ENCODE assay signal across 21 cellular contexts in the genomic region with DNA sequence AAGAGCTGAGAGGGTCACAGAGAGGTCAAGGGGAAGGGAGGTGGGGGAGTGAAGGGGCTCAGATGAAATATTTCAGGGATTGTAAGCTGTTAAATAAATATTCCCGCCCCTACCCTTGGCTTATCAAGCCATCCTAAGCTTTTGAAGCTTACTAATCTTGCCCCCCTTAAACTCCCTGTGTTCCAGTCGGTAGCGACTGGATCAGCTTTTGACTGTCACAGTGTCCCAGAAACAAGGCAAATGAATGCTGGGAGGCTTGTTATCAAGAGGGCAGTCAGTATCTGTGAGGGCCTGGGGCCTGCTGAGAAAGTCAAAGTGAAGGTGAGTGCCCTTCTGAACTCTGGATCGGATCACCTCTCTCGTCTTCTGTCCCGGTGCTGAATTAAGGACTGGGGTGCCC.
DNase-seq lines count a peak whose midpoint lies in the region; ATAC-seq and TF ChIP-seq lines count a peak whose summit lies in the region.
"Had no signal": no experiment of that assay in that cellular context is flagged by ENCODE, and none has a peak within 500 bp of the region (broad histone marks: within the 10 kb centered on the region; RNA-seq: fewer than 3 reads in every experiment).

No MANE protein-coding gene starts in this region.

- peak; percentile 23 for ATAC-seq in Right ventricle myocardium inferior
- no peak for ATAC-seq in GM21367 (IDR thresholded peaks at IDR 0.05; ENCODE audit: unreplicated experiment)
- ATAC-seq: GM23338, HCT116 had no signal

- H3K4me2 ChIP-seq in smooth muscle cell, result peak overlapping the region; percentile 57
- H3K4me2 ChIP-seq: GM23338 had no signal

- H3K4me3 Mint-ChIP-seq in endodermal cell, result no peak overlapping the region
- peak overlapping the region in 2 of 3 experiments; percentile 21 to 42 for H3K4me3 Mint-ChIP-seq in nephron
- H3K4me3 Mint-ChIP-seq: CD4-positive, CD25-positive, alpha-beta regulatory T cell; GM23338 had no signal

- H3K4me1 Mint-ChIP-seq in endodermal cell, result peaks cover 45% of the 10 kb centered on the region
- peaks cover 62% of the 10 kb centered on the region for H3K4me1 Mint-ChIP-seq in nephron
- H3K4me1 Mint-ChIP-seq: CD4-positive, CD25-positive, alpha-beta regulatory T cell had no signal

- H3K4me1 ChIP-seq in right atrium auricular region, result peaks cover 0 to 6% of the 10 kb centered on the region in 2 donors
- H3K4me1 ChIP-seq in endodermal cell (ENCODE audit: control insufficient read depth, insufficient read depth, low read length), result peaks cover 7% of the 10 kb centered on the region
- H3K4me1 ChIP-seq in smooth muscle cell (ENCODE audit: low read depth), result no peaks in the 10 kb centered on the region
- H3K4me1 ChIP-seq: Peyer's patch had no signal

- H3K9me3 ChIP-seq in right atrium auricular region (no peaks in the 10 kb centered on the region), endodermal cell (ENCODE audit: control insufficient read depth, low read length) (peaks cover 5% of the 10 kb centered on the region), smooth muscle cell (replicated peaks; ENCODE audit: low read depth) (no peaks in the 10 kb centered on the region)
- H3K9me3 ChIP-seq: Peyer's patch had no signal

- H3K36me3 ChIP-seq in right atrium auricular region, result no peaks in the 10 kb centered on the region
- H3K36me3 ChIP-seq in endodermal cell (ENCODE audit: control insufficient read depth, insufficient read depth, low read length), result no peaks in the 10 kb centered on the region
- no peaks in the 10 kb centered on the region for H3K36me3 ChIP-seq in smooth muscle cell (ENCODE audit: low read depth)
- H3K36me3 ChIP-seq: Peyer's patch had no signal

- no peaks in the 10 kb centered on the region for H3K79me2 ChIP-seq in smooth muscle cell (ENCODE audit: low read depth)

- H3K27me3 ChIP-seq in right atrium auricular region, result no peaks in the 10 kb centered on the region
- peaks cover 64% of the 10 kb centered on the region for H3K27me3 ChIP-seq in endodermal cell (ENCODE audit: control insufficient read depth, insufficient read depth, low read length, poor library complexity, severe bottlenecking)
- H3K27me3 ChIP-seq in smooth muscle cell (ENCODE audit: low read depth), result no peaks in the 10 kb centered on the region
- H3K27me3 ChIP-seq: Peyer's patch had no signal

- 44 to 63% methylated on average over 1 to 6 of the region's 6 CpGs for WGBS in endodermal cell (ENCODE audit: insufficient coverage in 1 of 2, insufficient read length in 1 of 2), 2 experiments
- WGBS in smooth muscle cell (ENCODE audit: low lambda C conversion rate), result 60% methylated on average over 6 of the region's 6 CpGs

- no peaks in the 10 kb centered on the region for H4K20me1 ChIP-seq in smooth muscle cell (ENCODE audit: low read depth)

- H3K27me3 Mint-ChIP-seq in endodermal cell (ENCODE audit: insufficient read depth) (peaks cover 82% of the 10 kb centered on the region), nephron (ENCODE audit: low read depth) (peaks cover 3% of the 10 kb centered on the region)
- H3K27me3 Mint-ChIP-seq: CD4-positive, CD25-positive, alpha-beta regulatory T cell had no signal

- no peak for DNase-seq in Right ventricle myocardium inferior (ENCODE audit: missing footprints)
- DNase-seq in right atrium auricular region (ENCODE audit: low spot score), result no peak
- DNase-seq in endodermal cell, result peak; percentile 64
- DNase-seq in smooth muscle cell (lab: John Stamatoyannopoulos, UW; ENCODE audit: unreplicated experiment), result no peak
- DNase-seq in SIG-M5 (lab: John Stamatoyannopoulos, UW), result no peak
- DNase-seq in DMS153 (lab: John Stamatoyannopoulos, UW), result no peak
- DNase-seq: 8988T; CD4-positive, CD25-positive, alpha-beta regulatory T cell; COR-L47; GF-D8; MM.1S; NCI-H1092; NCI-H146; NCI-H2029 treated with DMSO at 0.1 percent for 48 hours; NCI-H2171; NCI-H526; Peyer's patch had no signal

- TF ChIP-seq CTCF in right atrium auricular region (IDR thresholded peaks at IDR 0.05) (no peak), endodermal cell (conservative IDR thresholded peaks at IDR 0.05) (no peak), nephron (IDR thresholded peaks at IDR 0.05; ENCODE audit: unreplicated experiment in 3 of 3) (no peak), smooth muscle cell (IDR thresholded peaks at IDR 0.05; ENCODE audit: borderline replicate concordance, insufficient read depth, poor library complexity, severe bottlenecking) (no peak)

- H3K9me3 Mint-ChIP-seq in endodermal cell (no peaks in the 10 kb centered on the region), nephron (no peaks in the 10 kb centered on the region)
- H3K9me3 Mint-ChIP-seq: CD4-positive, CD25-positive, alpha-beta regulatory T cell; GM23338 had no signal

- intact Hi-C loops in Right ventricle myocardium inferior (cut with DNase I), result no loop called here

- H3K4me3 ChIP-seq in right atrium auricular region (no peak overlapping the region), endodermal cell (ENCODE audit: low read length) (no peak overlapping the region), smooth muscle cell (no peak overlapping the region)
- H3K4me3 ChIP-seq: GM23338, Peyer's patch had no signal

- H3K9ac ChIP-seq in endodermal cell (ENCODE audit: extremely low read depth, low read length, poor library complexity, severe bottlenecking) (no peak overlapping the region), smooth muscle cell (ENCODE audit: low read depth) (no peak overlapping the region)

- H3K27ac ChIP-seq in right atrium auricular region (peak overlapping the region in 1 of 2 donors; percentile 1), endodermal cell (ENCODE audit: low read depth, low read length) (no peak overlapping the region), smooth muscle cell (ENCODE audit: low read depth) (peak overlapping the region; percentile 48)

- peak overlapping the region; percentile 75 for H2AFZ ChIP-seq in smooth muscle cell (ENCODE audit: low read depth)
- H2AFZ ChIP-seq: GM23338 had no signal

- no peaks in the 10 kb centered on the region for H3F3A ChIP-seq in smooth muscle cell (ENCODE audit: low read depth)

- H3K36me3 Mint-ChIP-seq in endodermal cell (ENCODE audit: low read depth) (no peaks in the 10 kb centered on the region), nephron (ENCODE audit: low read depth) (no peaks in the 10 kb centered on the region)
- H3K36me3 Mint-ChIP-seq: CD4-positive, CD25-positive, alpha-beta regulatory T cell had no signal

- H3K27ac Mint-ChIP-seq in endodermal cell (no peak overlapping the region), nephron (peak overlapping the region; percentile 87 to 96 (median 91))
- H3K27ac Mint-ChIP-seq: CD4-positive, CD25-positive, alpha-beta regulatory T cell; GM23338 had no signal
